23 cellular contexts compared by ENCODE assay signal in genomic region chr1:75472089-75472970, GRCh38.
"Had no signal": no experiment of that assay in that cellular context is flagged by ENCODE, and none has a peak within 500 bp of the region (broad histone marks: within the 10 kb centered on the region; RNA-seq: fewer than 3 reads in every experiment).

No MANE protein-coding gene starts in this region.

- H3K27me3 ChIP-seq: brain microvascular endothelial cell, hepatocyte, left lung, neural progenitor cell, sigmoid colon, testis, vagina had no signal

- H3K27ac ChIP-seq: brain microvascular endothelial cell, hepatocyte, left lung, neural progenitor cell, sigmoid colon, testis, vagina, WERI-Rb-1 had no signal

- H3K9ac ChIP-seq: neural progenitor cell had no signal

- H3K4me1 ChIP-seq: left lung, neural progenitor cell, sigmoid colon, testis, vagina had no signal

- ATAC-seq: activated CD8-positive, alpha-beta T cell treated with anti-CD3 and anti-CD28 coated beads, Interleukin-2, amount 10 ng/mL, durations not matched to agents 7 days and 5 days; activated naive CD4-positive, alpha-beta T cell treated with anti-CD3 and anti-CD28 coated beads, Interleukin-2, amount 50 U/mL, for 72 hours; activated T-helper 17 cell treated with anti-CD3 and anti-CD28 coated beads, Interleukin-2, amount 50 U/mL, for 72 hours; left lung; naive thymus-derived CD8-positive, alpha-beta T cell had no signal

- DNase-seq: activated CD4-positive, alpha-beta T cell treated with anti-CD3 and anti-CD28 coated beads for 1 hour; activated CD4-positive, alpha-beta T cell treated with anti-CD3 and anti-CD28 coated beads, Interleukin-2, amount 50 U/mL, for 1 hour; activated CD8-positive, alpha-beta T cell treated with anti-CD3 and anti-CD28 coated beads, Interleukin-2, amount 10 ng/mL, durations not matched to agents 7 days and 5 days; activated T-cell treated with anti-CD3 and anti-CD28 coated beads, Interleukin-2, amount 50 U/mL, for 24 hours; aorta; brain microvascular endothelial cell; caudate nucleus; effector CD4-positive, alpha-beta T cell; immature natural killer cell; left lung; naive thymus-derived CD8-positive, alpha-beta T cell; retina; sigmoid colon; stimulated activated CD4-positive, alpha-beta T cell treated with anti-CD3 and anti-CD28 coated beads, Interleukin-4, amount 100 ng/mL, for 1 hour; stimulated activated naive CD4-positive, alpha-beta T cell; testis; WERI-Rb-1 had no signal

- H3K9me3 ChIP-seq: sigmoid colon, testis, vagina had no signal

- H3K36me3 ChIP-seq: brain microvascular endothelial cell, left lung, neural progenitor cell, sigmoid colon, vagina, WERI-Rb-1 had no signal

- H3K4me2 ChIP-seq: hepatocyte, neural progenitor cell had no signal

- H3K4me3 ChIP-seq: hepatocyte, left lung, lung, neural progenitor cell, sigmoid colon, testis, vagina had no signal
